Comparison of ENCODE assay signal across 17 cellular contexts in genomic region chr21:42435401-42435800, GRCh38. TPM values are rescaled to one million over a fixed set of nuclear protein-coding genes. Genes with fewer than 3 reads are reported as not detected.
DNase-seq lines count a peak whose midpoint lies in the region; ATAC-seq lines count a peak whose summit lies in the region.
"Had no signal": no experiment of that assay in that cellular context is flagged by ENCODE, and none has a peak within 500 bp of the region (broad histone marks: within the 10 kb centered on the region; RNA-seq: fewer than 3 reads in every experiment).

No MANE protein-coding gene starts in this region.

- DNase-seq in activated CD4-positive, alpha-beta T cell treated with anti-CD3 and anti-CD28 coated beads for 36 hours = no peak
- no peak for DNase-seq in activated CD4-positive, alpha-beta T cell treated with anti-CD3 and anti-CD28 coated beads for 48 hours
- no peak for DNase-seq in CD8-positive, alpha-beta memory T cell
- DNase-seq in activated CD8-positive, alpha-beta T cell treated with anti-CD3 and anti-CD28 coated beads, Interleukin-2, amount 10 ng/mL, durations not matched to agents 7 days and 5 days = no peak
- DNase-seq in naive thymus-derived CD4-positive, alpha-beta T cell = no peak
- DNase-seq in kidney tubule cell (ENCODE audit: low spot score) (no peak), AG08395 (ENCODE audit: low spot score) (no peak)
- no peak for DNase-seq in activated CD4-positive, CD25-positive, alpha-beta regulatory T cell treated with anti-CD3 and anti-CD28 coated beads, Interleukin-2, amount 50 U/mL, for 72 hours
- DNase-seq: DMS53, GF-D8, HFFc6 had no signal

- no peak for ATAC-seq in activated CD4-positive, alpha-beta T cell treated with anti-CD3 and anti-CD28 coated beads for 36 hours
- no peak for ATAC-seq in activated CD8-positive, alpha-beta T cell treated with anti-CD3 and anti-CD28 coated beads, Interleukin-2, amount 10 ng/mL, durations not matched to agents 7 days and 5 days
- ATAC-seq in naive thymus-derived CD4-positive, alpha-beta T cell = no peak

- no peaks in the 10 kb centered on the region for H3K9me3 ChIP-seq in CD8-positive, alpha-beta memory T cell (ENCODE audit: low read length)
- H3K9me3 ChIP-seq in naive thymus-derived CD4-positive, alpha-beta T cell (ENCODE audit: control insufficient read depth in 2 of 3, low read length in 3 of 3) = no peaks in the 10 kb centered on the region
- H3K9me3 ChIP-seq: HAP-1 had no signal

- peaks cover 11% of the 10 kb centered on the region for H3K9me3 Mint-ChIP-seq in activated CD4-positive, alpha-beta T cell treated with anti-CD3 and anti-CD28 coated beads for 36 hours (ENCODE audit: low read depth)
- no peaks in the 10 kb centered on the region for H3K9me3 Mint-ChIP-seq in CD8-positive, alpha-beta memory T cell
- peaks cover 6% of the 10 kb centered on the region for H3K9me3 Mint-ChIP-seq in activated CD8-positive, alpha-beta T cell treated with anti-CD3 and anti-CD28 coated beads, Interleukin-2, amount 10 ng/mL, durations not matched to agents 7 days and 5 days (ENCODE audit: insufficient read depth)
- H3K9me3 Mint-ChIP-seq in naive thymus-derived CD4-positive, alpha-beta T cell = peaks cover 0 to 7% (median 0%) of the 10 kb centered on the region in 11 donors

- peak overlapping the region; percentile 79 for H3K27ac Mint-ChIP-seq in activated CD4-positive, alpha-beta T cell treated with anti-CD3 and anti-CD28 coated beads for 36 hours
- H3K27ac Mint-ChIP-seq in CD8-positive, alpha-beta memory T cell = peak overlapping the region in 6 of 8 donors; percentile 8 to 83 (median 38)
- H3K27ac Mint-ChIP-seq in activated CD8-positive, alpha-beta T cell treated with anti-CD3 and anti-CD28 coated beads, Interleukin-2, amount 10 ng/mL, durations not matched to agents 7 days and 5 days = peak overlapping the region; percentile 71
- H3K27ac Mint-ChIP-seq in naive thymus-derived CD4-positive, alpha-beta T cell = peak overlapping the region; percentile 20 to 97 (median 90)
- H3K27ac Mint-ChIP-seq: HFFc6 had no signal

- no peak overlapping the region for H3K4me3 Mint-ChIP-seq in activated CD4-positive, alpha-beta T cell treated with anti-CD3 and anti-CD28 coated beads for 36 hours
- no peak overlapping the region for H3K4me3 Mint-ChIP-seq in CD8-positive, alpha-beta memory T cell
- H3K4me3 Mint-ChIP-seq in activated CD8-positive, alpha-beta T cell treated with anti-CD3 and anti-CD28 coated beads, Interleukin-2, amount 10 ng/mL, durations not matched to agents 7 days and 5 days = no peak overlapping the region
- H3K4me3 Mint-ChIP-seq in naive thymus-derived CD4-positive, alpha-beta T cell = peak overlapping the region in 2 of 10 donors; percentile 47 to 72
- H3K4me3 Mint-ChIP-seq: HFFc6 had no signal

- peaks cover 79% of the 10 kb centered on the region for H3K36me3 ChIP-seq in CD8-positive, alpha-beta memory T cell (ENCODE audit: insufficient read depth, low read length)
- peaks cover 52 to 95% (median 57%) of the 10 kb centered on the region in 3 experiments for H3K36me3 ChIP-seq in naive thymus-derived CD4-positive, alpha-beta T cell (ENCODE audit: control insufficient read depth in 2 of 3, insufficient read depth in 3 of 3, low read length in 3 of 3)
- H3K36me3 ChIP-seq: BLaER1 treated with 17β-estradiol and CSF1 and Interleukin-3, amounts not matched to agents 10 nM and 100 nM; HAP-1 had no signal

- intact Hi-C loops in activated CD4-positive, alpha-beta T cell treated with anti-CD3 and anti-CD28 coated beads for 36 hours (cut with DNase I, micrococcal nuclease) = no loop called here
- intact Hi-C loops in naive thymus-derived CD4-positive, alpha-beta T cell (cut with micrococcal nuclease) = loop anchor here in 1 of 2 donors (10.0 kb wide), 1 partner anchor 91 kb away; no protein-coding TSS in a partner anchor

- POLR2A ChIA-PET in activated CD4-positive, alpha-beta T cell treated with anti-CD3 and anti-CD28 coated beads for 36 hours (lab: Charles Lee) = no interaction called here
- POLR2A ChIA-PET in CD8-positive, alpha-beta memory T cell (lab: Charles Lee) = no interaction called here
- POLR2A ChIA-PET in activated CD8-positive, alpha-beta T cell treated with anti-CD3 and anti-CD28 coated beads, Interleukin-2, amount 10 ng/mL, durations not matched to agents 7 days and 5 days (lab: Charles Lee) = interaction anchor here (1.0 kb wide), 2 partner anchors 12 to 19 kb away, joined by 3 to 4 read pairs; no protein-coding TSS in a partner anchor
- POLR2A ChIA-PET in naive thymus-derived CD4-positive, alpha-beta T cell (lab: Charles Lee) = interaction anchor here (0.6 to 3.3 kb wide), 2 partner anchors 14 to 32 kb away, joined by 4 to 14 read pairs; partner anchors contain the start of gene UBASH3A

- no peak overlapping the region for H3K27ac ChIP-seq in CD8-positive, alpha-beta memory T cell (ENCODE audit: low read depth, low read length)
- peak overlapping the region; percentile 48 for H3K27ac ChIP-seq in naive thymus-derived CD4-positive, alpha-beta T cell (ENCODE audit: low read depth, low read length)
- H3K27ac ChIP-seq: 22Rv1; BLaER1 treated with 17β-estradiol and CSF1 and Interleukin-3, amounts not matched to agents 10 nM and 100 nM had no signal

- H3K4me1 ChIP-seq in CD8-positive, alpha-beta memory T cell (ENCODE audit: insufficient read depth, low read length) = peaks cover 20% of the 10 kb centered on the region
- peaks cover 10 to 21% of the 10 kb centered on the region in 2 donors for H3K4me1 ChIP-seq in naive thymus-derived CD4-positive, alpha-beta T cell (ENCODE audit: control insufficient read depth in 2 of 2, insufficient read depth in 2 of 2, low read length in 2 of 2)
- H3K4me1 ChIP-seq: HAP-1 had no signal

- no peaks in the 10 kb centered on the region for H3K27me3 ChIP-seq in CD8-positive, alpha-beta memory T cell (ENCODE audit: insufficient read depth, low read length, poor library complexity, severe bottlenecking)
- no peaks in the 10 kb centered on the region for H3K27me3 ChIP-seq in naive thymus-derived CD4-positive, alpha-beta T cell (ENCODE audit: control insufficient read depth in 2 of 2, insufficient read depth in 2 of 2, low read length in 2 of 2)
- H3K27me3 ChIP-seq: BLaER1 treated with 17β-estradiol and CSF1 and Interleukin-3, amounts not matched to agents 10 nM and 100 nM had no signal

- CTCF ChIA-PET in activated CD4-positive, alpha-beta T cell treated with anti-CD3 and anti-CD28 coated beads for 36 hours (lab: Charles Lee) = interaction anchor here (0.9 kb wide), 1 partner anchor 74 kb away, joined by 4 read pairs; no protein-coding TSS in a partner anchor
- CTCF ChIA-PET in CD8-positive, alpha-beta memory T cell (lab: Charles Lee) = interaction anchor here (1.0 to 1.8 kb wide), 3 partner anchors 26 to 54 kb away, joined by 3 to 4 read pairs (median 3); no protein-coding TSS in a partner anchor
- CTCF ChIA-PET in activated CD8-positive, alpha-beta T cell treated with anti-CD3 and anti-CD28 coated beads, Interleukin-2, amount 10 ng/mL, durations not matched to agents 7 days and 5 days (lab: Charles Lee) = interaction anchor here (1.0 kb wide), 1 partner anchor 14 kb away, joined by 3 read pairs; no protein-coding TSS in a partner anchor
- CTCF ChIA-PET in naive thymus-derived CD4-positive, alpha-beta T cell (lab: Charles Lee) = interaction anchor here (0.6 to 1.1 kb wide), 2 partner anchors 13 to 31 kb away, joined by 3 read pairs; no protein-coding TSS in a partner anchor

- no peaks in the 10 kb centered on the region for H3K27me3 Mint-ChIP-seq in activated CD4-positive, alpha-beta T cell treated with anti-CD3 and anti-CD28 coated beads for 36 hours
- no peaks in the 10 kb centered on the region for H3K27me3 Mint-ChIP-seq in CD8-positive, alpha-beta memory T cell
- H3K27me3 Mint-ChIP-seq in activated CD8-positive, alpha-beta T cell treated with anti-CD3 and anti-CD28 coated beads, Interleukin-2, amount 10 ng/mL, durations not matched to agents 7 days and 5 days (ENCODE audit: low read depth) = no peaks in the 10 kb centered on the region
- H3K27me3 Mint-ChIP-seq in naive thymus-derived CD4-positive, alpha-beta T cell = no peaks in the 10 kb centered on the region

- H3K4me1 Mint-ChIP-seq in activated CD4-positive, alpha-beta T cell treated with anti-CD3 and anti-CD28 coated beads for 36 hours = peaks cover 60% of the 10 kb centered on the region
- peaks cover 37 to 66% (median 56%) of the 10 kb centered on the region in 3 donors for H3K4me1 Mint-ChIP-seq in CD8-positive, alpha-beta memory T cell
- H3K4me1 Mint-ChIP-seq in activated CD8-positive, alpha-beta T cell treated with anti-CD3 and anti-CD28 coated beads, Interleukin-2, amount 10 ng/mL, durations not matched to agents 7 days and 5 days (ENCODE audit: low read depth) = peaks cover 69% of the 10 kb centered on the region
- peaks cover 35 to 72% (median 60%) of the 10 kb centered on the region in 7 donors for H3K4me1 Mint-ChIP-seq in naive thymus-derived CD4-positive, alpha-beta T cell

- H3K4me3 ChIP-seq in CD8-positive, alpha-beta memory T cell (ENCODE audit: low read length) = no peak overlapping the region
- H3K4me3 ChIP-seq in naive thymus-derived CD4-positive, alpha-beta T cell (ENCODE audit: low read length) = no peak overlapping the region
- H3K4me3 ChIP-seq: BLaER1 treated with 17β-estradiol and CSF1 and Interleukin-3, amounts not matched to agents 10 nM and 100 nM; HAP-1 had no signal

- H3K36me3 Mint-ChIP-seq in activated CD4-positive, alpha-beta T cell treated with anti-CD3 and anti-CD28 coated beads for 36 hours (ENCODE audit: low read depth) = peaks cover 87% of the 10 kb centered on the region
- H3K36me3 Mint-ChIP-seq in CD8-positive, alpha-beta memory T cell = peaks cover 45 to 99% (median 54%) of the 10 kb centered on the region in 3 donors
- H3K36me3 Mint-ChIP-seq in activated CD8-positive, alpha-beta T cell treated with anti-CD3 and anti-CD28 coated beads, Interleukin-2, amount 10 ng/mL, durations not matched to agents 7 days and 5 days (ENCODE audit: low read depth) = peaks cover 99% of the 10 kb centered on the region
- peaks cover 32 to 85% (median 68%) of the 10 kb centered on the region in 5 donors for H3K36me3 Mint-ChIP-seq in naive thymus-derived CD4-positive, alpha-beta T cell

RNA-seq across cellular contexts. Expression of gene UBASH3A, which starts 31.7 kb away (rescaled TPM):
- 10 to 100 TPM; 37.3 to 39.0 TPM for total RNA-seq in activated CD4-positive, alpha-beta T cell treated with anti-CD3 and anti-CD28 coated beads for 36 hours
- total RNA-seq in CD8-positive, alpha-beta memory T cell = 10 to 100 TPM; 36.4 to 38.7 TPM
- polyA plus RNA-seq in CD8-positive, alpha-beta memory T cell = 55.1 TPM
- total RNA-seq in activated CD8-positive, alpha-beta T cell treated with anti-CD3 and anti-CD28 coated beads, Interleukin-2, amount 10 ng/mL, durations not matched to agents 7 days and 5 days = 10 to 100 TPM; 68.7 to 74.0 TPM
- 100 to 1,000 TPM in 1 of 5 experiments, 10 to 100 TPM in 4; 41.9 to 101 (median 91.7) TPM for total RNA-seq in naive thymus-derived CD4-positive, alpha-beta T cell
- 10 to 100 TPM; 57.1 to 99.3 TPM for polyA plus RNA-seq in naive thymus-derived CD4-positive, alpha-beta T cell
- total RNA-seq: A673, H1, HFFc6, HT1080 had no signal
- polyA plus RNA-seq: H1 had no signal

RNA-seq across cellular contexts. Expression of gene TMPRSS3, which starts 39.5 kb away (rescaled TPM):
- 100 to 1,000 TPM in 1 of 2 experiments, 10 to 100 TPM in 1; 99.1 to 113 TPM for total RNA-seq in activated CD4-positive, alpha-beta T cell treated with anti-CD3 and anti-CD28 coated beads for 36 hours
- total RNA-seq in CD8-positive, alpha-beta memory T cell = 10 to 100 TPM; 19.6 to 20.4 TPM
- 2.0 TPM for polyA plus RNA-seq in CD8-positive, alpha-beta memory T cell
- total RNA-seq in activated CD8-positive, alpha-beta T cell treated with anti-CD3 and anti-CD28 coated beads, Interleukin-2, amount 10 ng/mL, durations not matched to agents 7 days and 5 days = 10 to 100 TPM in 1 of 2 experiments, 1 to 10 TPM in 1; 9.9 to 10.1 TPM
- total RNA-seq in naive thymus-derived CD4-positive, alpha-beta T cell = 1 to 10 TPM in 4 of 5 experiments, under 1 TPM in 1; 0.88 to 7.6 (median 1.5) TPM
- polyA plus RNA-seq in naive thymus-derived CD4-positive, alpha-beta T cell = 1 to 10 TPM in 1 of 2 donors, under 1 TPM in 1; 0.11 to 2.9 TPM
- total RNA-seq: A673, H1, HFFc6, HT1080 had no signal

Comparison
In these comparisons a context has a peak if more than half of its experiments do, and no peak if none do; other contexts are left out.
1. H3K27ac Mint-ChIP-seq: peak in every context shown above with its lines; median percentile 90 in naive thymus-derived CD4-positive, alpha-beta T cell; 79 in activated CD4-positive, alpha-beta T cell treated with anti-CD3 and anti-CD28 coated beads for 36 hours; 71 in activated CD8-positive, alpha-beta T cell treated with anti-CD3 and anti-CD28 coated beads, Interleukin-2, amount 10 ng/mL, durations not matched to agents 7 days and 5 days; 38 in CD8-positive, alpha-beta memory T cell.
2. RNA of gene TMPRSS3, which starts 39.5 kb away (total RNA-seq): 99.1 to 113 TPM in activated CD4-positive, alpha-beta T cell treated with anti-CD3 and anti-CD28 coated beads for 36 hours; 19.6 to 20.4 TPM in CD8-positive, alpha-beta memory T cell, 9.9 to 10.1 TPM in activated CD8-positive, alpha-beta T cell treated with anti-CD3 and anti-CD28 coated beads, Interleukin-2, amount 10 ng/mL, durations not matched to agents 7 days and 5 days and 0.88 to 7.6 TPM in naive thymus-derived CD4-positive, alpha-beta T cell; every median in the first group is over 4 times any median in the second.
3. POLR2A ChIA-PET loops: an anchor here in activated CD8-positive, alpha-beta T cell treated with anti-CD3 and anti-CD28 coated beads, Interleukin-2, amount 10 ng/mL, durations not matched to agents 7 days and 5 days (1.0 kb wide) and naive thymus-derived CD4-positive, alpha-beta T cell (0.6 to 3.3 kb wide); none called in activated CD4-positive, alpha-beta T cell treated with anti-CD3 and anti-CD28 coated beads for 36 hours and CD8-positive, alpha-beta memory T cell.